8 cellular contexts compared by ENCODE assay signal in genomic region chr11:59273008-59273841, GRCh38.
A peak's percentile ranks its signal among the peaks of the same experiment; 100 is the strongest.
DNase-seq lines count a peak whose midpoint lies in the region; ATAC-seq and TF ChIP-seq lines count a peak whose summit lies in the region.

No MANE protein-coding gene starts in this region.

- no peaks in the 10 kb centered on the region for H3K36me3 ChIP-seq in Loucy (ENCODE audit: insufficient read depth, low read length)

- H3K9ac ChIP-seq in Loucy (ENCODE audit: low read depth, low read length, poor library complexity, severe bottlenecking): no peak overlapping the region

- peak overlapping the region; percentile 9 for H2AFZ ChIP-seq in Loucy (ENCODE audit: low read length)

- TF ChIP-seq POLR2A in GM18505 (IDR thresholded peaks at IDR 0.05; ENCODE audit: borderline replicate concordance, extremely low read depth, insufficient read depth, insufficient read length): no peak

- TF ChIP-seq CTCF in Loucy (conservative IDR thresholded peaks at IDR 0.05; ENCODE audit: low read length): no peak

- H3K4me1 ChIP-seq in Loucy (ENCODE audit: insufficient read depth, low read length, poor library complexity, severe bottlenecking): peaks cover 18% of the 10 kb centered on the region

- H3K79me2 ChIP-seq in Loucy (ENCODE audit: insufficient read depth, low read length): no peaks in the 10 kb centered on the region

- ATAC-seq in GM18505 (IDR thresholded peaks at IDR 0.05; ENCODE audit: unreplicated experiment) (peak; percentile 92), GM21737 (IDR thresholded peaks at IDR 0.05; ENCODE audit: unreplicated experiment) (peak; percentile 89), left lobe of liver (peak; percentile 18)

- H3K9me3 ChIP-seq in Loucy (ENCODE audit: insufficient read depth, low read depth, low read length): no peaks in the 10 kb centered on the region

- H3K4me3 ChIP-seq in Loucy (ENCODE audit: low read length, poor library complexity, severe bottlenecking): no peak overlapping the region

- peak overlapping the region; percentile 30 for H3K4me2 ChIP-seq in Loucy (ENCODE audit: low read depth, low read length, poor library complexity, severe bottlenecking)

- DNase-seq in left lobe of liver (ENCODE audit: low spot score): no peak
- DNase-seq in dedifferentiated amniotic fluid mesenchymal stem cell (ENCODE audit: extremely low spot score): no peak
- no peak for DNase-seq in SHP77 treated with DMSO at 0.1 percent for 48 hours (lab: John Stamatoyannopoulos, UW)
- no peak for DNase-seq in SW 1271 (lab: John Stamatoyannopoulos, UW)
- no peak for DNase-seq in SK-N-DZ (ENCODE audit: low spot score)

- no peaks in the 10 kb centered on the region for H3F3A ChIP-seq in Loucy (ENCODE audit: low read depth)

- H3K9me2 ChIP-seq in Loucy (replicated peaks; ENCODE audit: low read depth, low read length): no peaks in the 10 kb centered on the region

- no peaks in the 10 kb centered on the region for H4K20me1 ChIP-seq in Loucy (ENCODE audit: insufficient read depth, low read length, poor library complexity, severe bottlenecking)

- H3K27me3 ChIP-seq in Loucy (ENCODE audit: insufficient read depth, low read length, poor library complexity, severe bottlenecking): no peaks in the 10 kb centered on the region

Comparison
In these comparisons a context has a peak if more than half of its experiments do, and no peak if none do; other contexts are left out.
1. ATAC-seq: peak in every context shown above with its lines; median percentile 92 in GM18505; 89 in GM21737; 18 in left lobe of liver.